In genomic region chr20:2626853-2627541, GRCh38 we compare ENCODE assay signal across 12 cellular contexts. TPM values are rescaled to one million over a fixed set of nuclear protein-coding genes. Genes with fewer than 3 reads are reported as not detected.
DNase-seq lines count a peak whose midpoint lies in the region; ATAC-seq and TF ChIP-seq lines count a peak whose summit lies in the region.
"Had no signal": no experiment of that assay in that cellular context is flagged by ENCODE, and none has a peak within 500 bp of the region (broad histone marks: within the 10 kb centered on the region; RNA-seq: fewer than 3 reads in every experiment).

No MANE protein-coding gene starts in this region.

- no peaks in the 10 kb centered on the region for H3K36me3 ChIP-seq in thyroid gland

- H3K4me1 ChIP-seq in thyroid gland: no peaks in the 10 kb centered on the region

- H3K9me3 ChIP-seq in thyroid gland: no peaks in the 10 kb centered on the region

- H3K4me3 ChIP-seq in fibroblast of mammary gland (ENCODE audit: control insufficient read depth, low read depth, low read length): no peak overlapping the region
- no peak overlapping the region for H3K4me3 ChIP-seq in thyroid gland (replicated peaks in 1 of 3)

- intact Hi-C loops in thyroid gland (cut with DNase I): no loop called here

- WGBS in thyroid gland, 2 donors: 67 to 72% methylated on average over 9 of the region's 9 CpGs

- no peak for ATAC-seq in GM18858 (IDR thresholded peaks at IDR 0.05; ENCODE audit: unreplicated experiment)

- DNase-seq in NCI-H748 (lab: John Stamatoyannopoulos, UW; ENCODE audit: unreplicated experiment) (peak; percentile 41), NCI-H748 treated with DMSO at 0.1 percent for 48 hours (lab: John Stamatoyannopoulos, UW) (no peak), SHP77 treated with DMSO at 0.1 percent for 48 hours (lab: John Stamatoyannopoulos, UW) (peak; percentile 26), fibroblast of mammary gland (ENCODE audit: low read depth) (peak; percentile 91), thyroid gland (peak; percentile 8 to 30), mesenteric fat pad (ENCODE audit: low spot score) (no peak), iPS-NIHi7 (ENCODE audit: extremely low spot score) (no peak)
- DNase-seq: activated CD4-positive, CD25-positive, alpha-beta regulatory T cell treated with anti-CD3 and anti-CD28 coated beads, Interleukin-2, amount 50 U/mL, for 72 hours; activated gamma-delta T cell treated with Interleukin-2 at 50 U/mL for 16 hours; NCI-H146 had no signal

- TF ChIP-seq CTCF in fibroblast of mammary gland (conservative IDR thresholded peaks at IDR 0.05; ENCODE audit: control insufficient read depth, insufficient read depth, low read depth, low read length) (no peak), thyroid gland (IDR thresholded peaks at IDR 0.05) (no peak)

- no peaks in the 10 kb centered on the region for H3K27me3 ChIP-seq in thyroid gland

- no peak for TF ChIP-seq POLR2A in thyroid gland (IDR thresholded peaks at IDR 0.05)

- no peak overlapping the region for H3K27ac ChIP-seq in thyroid gland
- H3K27ac ChIP-seq: HL-60 had no signal

RNA-seq across cellular contexts. Expression of gene NOP56, which starts 25.4 kb away (rescaled TPM):
- 10 to 100 TPM; 46.8 to 85.9 (median 64.1) TPM for total RNA-seq in thyroid gland
- total RNA-seq in mesenteric fat pad: 165 TPM

RNA-seq across cellular contexts. Expression of gene IDH3B, which starts 37.0 kb away (rescaled TPM):
- total RNA-seq in thyroid gland (100 to 1,000 TPM; 126 to 161 (median 141) TPM), mesenteric fat pad (66.7 TPM)

Comparison
In these comparisons a context has a peak if more than half of its experiments do, and no peak if none do; other contexts are left out.
1. DNase-seq: peak in NCI-H748 (single experiment), SHP77 treated with DMSO at 0.1 percent for 48 hours (single experiment), fibroblast of mammary gland (single experiment) and thyroid gland (2 of 2); none in NCI-H748 treated with DMSO at 0.1 percent for 48 hours (single experiment), mesenteric fat pad (single experiment) and iPS-NIHi7 (single experiment).